Comparison of ENCODE assay signal across 8 cellular contexts in genomic region chr10:17616403-17617030, GRCh38. TPM values are rescaled to one million over a fixed set of nuclear protein-coding genes. Genes with fewer than 3 reads are reported as not detected.
DNase-seq lines count a peak whose midpoint lies in the region; ATAC-seq, FAIRE-seq and TF ChIP-seq lines count a peak whose summit lies in the region.

No MANE protein-coding gene starts in this region.

- H3K36me3 ChIP-seq in lower lobe of right lung = no peaks in the 10 kb centered on the region

- POLR2A ChIA-PET in activated CD4-positive, alpha-beta T cell treated with anti-CD3 and anti-CD28 coated beads, Interleukin-2, amount 10 ng/mL, durations not matched to agents 7 days and 5 days (lab: Charles Lee) = no interaction called here

- peak overlapping the region; percentile 48 for H3K4me3 Mint-ChIP-seq in activated CD4-positive, alpha-beta T cell treated with anti-CD3 and anti-CD28 coated beads, Interleukin-2, amount 10 ng/mL, durations not matched to agents 7 days and 5 days

- no peaks in the 10 kb centered on the region for H3K9me3 Mint-ChIP-seq in activated CD4-positive, alpha-beta T cell treated with anti-CD3 and anti-CD28 coated beads, Interleukin-2, amount 10 ng/mL, durations not matched to agents 7 days and 5 days

- no peaks in the 10 kb centered on the region for H3K9me3 ChIP-seq in lower lobe of right lung

- peaks cover 5% of the 10 kb centered on the region for H3K4me1 Mint-ChIP-seq in activated CD4-positive, alpha-beta T cell treated with anti-CD3 and anti-CD28 coated beads, Interleukin-2, amount 10 ng/mL, durations not matched to agents 7 days and 5 days

- TF ChIP-seq POLR2A in H54 (IDR thresholded peaks at IDR 0.05; ENCODE audit: low read depth, low read length) = no peak

- CTCF ChIA-PET in activated CD4-positive, alpha-beta T cell treated with anti-CD3 and anti-CD28 coated beads, Interleukin-2, amount 10 ng/mL, durations not matched to agents 7 days and 5 days (lab: Charles Lee) = interaction anchor here (0.6 to 1.1 kb wide), 4 partner anchors 10 to 393 kb away, joined by 3 to 4 read pairs (median 3); partner anchors contain the start of gene STAM

- H3K4me3 ChIP-seq in lower lobe of right lung = peak overlapping the region; percentile 91

- no peak overlapping the region for H3K27ac Mint-ChIP-seq in activated CD4-positive, alpha-beta T cell treated with anti-CD3 and anti-CD28 coated beads, Interleukin-2, amount 10 ng/mL, durations not matched to agents 7 days and 5 days

- intact Hi-C loops in lower lobe of right lung (cut with DNase I) = no loop called here

- H3K27me3 Mint-ChIP-seq in activated CD4-positive, alpha-beta T cell treated with anti-CD3 and anti-CD28 coated beads, Interleukin-2, amount 10 ng/mL, durations not matched to agents 7 days and 5 days = peaks cover 21% of the 10 kb centered on the region

- peak; percentile 59 for DNase-seq in GM10266 (ENCODE audit: extremely low spot score)
- DNase-seq in H54 (ENCODE audit: insufficient read length, low spot score) = peak; percentile 53
- DNase-seq in LHCN-M2 (ENCODE audit: low read depth) = peak; percentile 66
- peak; percentile 18 for DNase-seq in activated CD4-positive, alpha-beta T cell treated with anti-CD3 and anti-CD28 coated beads, Interleukin-2, amount 10 ng/mL, durations not matched to agents 7 days and 5 days
- peak; percentile 12 for DNase-seq in effector CD4-positive, alpha-beta T cell
- peak; percentile 93 for DNase-seq in lower lobe of right lung
- DNase-seq in stimulated activated CD8-positive, alpha-beta memory T cell treated with anti-CD3 and anti-CD28 coated beads, Interleukin-2, amount 100 ng/mL, for 48 hours (ENCODE audit: low read depth in 2 of 2) = peak; percentile 13 to 28
- DNase-seq in NCI-H524 treated with DMSO at 0.1 percent for 48 hours (lab: John Stamatoyannopoulos, UW) = no peak

- H3K36me3 Mint-ChIP-seq in activated CD4-positive, alpha-beta T cell treated with anti-CD3 and anti-CD28 coated beads, Interleukin-2, amount 10 ng/mL, durations not matched to agents 7 days and 5 days (ENCODE audit: low read depth) = no peaks in the 10 kb centered on the region

- peak; percentile 93 to 95 for ATAC-seq in lower lobe of right lung

- peaks cover 12% of the 10 kb centered on the region for H3K4me1 ChIP-seq in lower lobe of right lung

- no peaks in the 10 kb centered on the region for H3K27me3 ChIP-seq in lower lobe of right lung (ENCODE audit: low read depth)

- no peak for TF ChIP-seq CTCF in GM10266 (IDR thresholded peaks at IDR 0.05; ENCODE audit: control insufficient read depth, insufficient read depth, low read depth, missing control alignments)
- no peak for TF ChIP-seq CTCF in lower lobe of right lung (IDR thresholded peaks at IDR 0.05)

- H3K27ac ChIP-seq in lower lobe of right lung = peak overlapping the region; percentile 90

- no peak for FAIRE-seq in H54 (lab: Jason Lieb, UNC)

RNA-seq across cellular contexts. Expression of gene HACD1, which starts 0.7 kb away (rescaled TPM):
- total RNA-seq in LHCN-M2 (2014; rRNA removed) (39.8 and 44.3 TPM in 2 replicates), lower lobe of right lung (20.4 TPM)
- polyA plus RNA-seq in LHCN-M2 (2012) = 102 TPM
- total RNA-seq in activated CD4-positive, alpha-beta T cell treated with anti-CD3 and anti-CD28 coated beads, Interleukin-2, amount 10 ng/mL, durations not matched to agents 7 days and 5 days = under 1 TPM; 0.47 to 0.69 TPM

RNA-seq across cellular contexts. Expression of gene STAM, which starts 27.4 kb away (rescaled TPM):
- total RNA-seq in LHCN-M2 (2014; rRNA removed) (41.1 and 51.7 TPM in 2 replicates), lower lobe of right lung (30.3 TPM)
- polyA plus RNA-seq in LHCN-M2 (2012) = 20.8 TPM
- total RNA-seq in activated CD4-positive, alpha-beta T cell treated with anti-CD3 and anti-CD28 coated beads, Interleukin-2, amount 10 ng/mL, durations not matched to agents 7 days and 5 days = 10 to 100 TPM; 16.6 to 23.8 TPM

Comparison
In these comparisons a context has a peak if more than half of its experiments do, and no peak if none do; other contexts are left out.
1. RNA of gene HACD1, which starts 0.7 kb away (total RNA-seq): 39.8 to 44.3 TPM in LHCN-M2 and 20.4 TPM in lower lobe of right lung (single experiment); 0.47 to 0.69 TPM in activated CD4-positive, alpha-beta T cell treated with anti-CD3 and anti-CD28 coated beads, Interleukin-2, amount 10 ng/mL, durations not matched to agents 7 days and 5 days; every median in the first group is over 10 times any median in the second.